ENCODE assay signal across 19 cellular contexts in the genomic region with DNA sequence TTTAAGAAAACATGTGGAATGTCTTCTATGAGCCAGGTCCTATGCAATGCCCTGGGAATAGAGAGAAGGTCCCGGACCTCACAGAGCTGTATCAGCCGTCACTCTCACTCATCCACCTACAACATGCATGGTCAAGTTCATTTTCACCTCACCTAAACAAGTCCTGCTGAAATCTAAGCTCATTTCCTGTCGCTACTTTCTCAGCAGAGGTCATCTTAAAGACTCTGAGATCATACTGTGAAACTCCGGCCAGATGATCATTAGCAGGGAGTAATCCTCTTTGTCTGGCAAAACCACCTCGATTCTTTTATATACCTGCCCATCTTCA.
DNase-seq lines count a peak whose midpoint lies in the region; ATAC-seq and TF ChIP-seq lines count a peak whose summit lies in the region.
"Had no signal": no experiment of that assay in that cellular context is flagged by ENCODE, and none has a peak within 500 bp of the region (broad histone marks: within the 10 kb centered on the region; RNA-seq: fewer than 3 reads in every experiment).

No MANE protein-coding gene starts in this region.

- in situ Hi-C loops in GM23248 (cut with MboI), result no loop called here

- H3K36me3 ChIP-seq in HUES64 (ENCODE audit: insufficient read depth, low read length), result no peaks in the 10 kb centered on the region
- no peaks in the 10 kb centered on the region for H3K36me3 ChIP-seq in RWPE2 (ENCODE audit: low read depth)
- H3K36me3 ChIP-seq in neural progenitor cell, result no peaks in the 10 kb centered on the region
- no peaks in the 10 kb centered on the region for H3K36me3 ChIP-seq in testis (ENCODE audit: low read depth, missing control alignments)
- no peaks in the 10 kb centered on the region for H3K36me3 ChIP-seq in GM23248 (ENCODE audit: low read depth)

- no peaks in the 10 kb centered on the region for H3K36me3 Mint-ChIP-seq in neural progenitor cell
- H3K36me3 Mint-ChIP-seq: CD4-positive, CD25-positive, alpha-beta regulatory T cell; T-cell had no signal

- H3K4me3 ChIP-seq in HUES64 (ENCODE audit: low read length) (no peak overlapping the region), RWPE2 (ENCODE audit: severe bottlenecking) (no peak overlapping the region), epithelial cell of esophagus (ENCODE audit: low read length) (no peak overlapping the region), neural progenitor cell (no peak overlapping the region), testis (no peak overlapping the region), GM23248 (no peak overlapping the region)
- H3K4me3 ChIP-seq: SK-N-MC had no signal

- DNase-seq in RWPE2 (ENCODE audit: low spot score) (no peak), epithelial cell of esophagus (ENCODE audit: low read depth) (peak; percentile 71), neural progenitor cell (ENCODE audit: low spot score) (no peak), testis (no peak), 8988T (no peak), GM23248 (no peak)
- no peak for DNase-seq in stimulated activated CD4-positive, alpha-beta T cell treated with anti-CD3 and anti-CD28 coated beads, Interleukin-12 subunit alpha, Interleukin-12 subunit beta, amount 100 ng/mL, for 4 hours
- DNase-seq: CD4-positive, CD25-positive, alpha-beta regulatory T cell; Kasumi-1; NCI-H1930; NCI-H2171; NCI-H446; NCI-H774; Right ventricle myocardium superior; T-cell had no signal

- H3K27me3 ChIP-seq in HUES64 (ENCODE audit: insufficient read depth, low read length) (no peaks in the 10 kb centered on the region), RWPE2 (ENCODE audit: insufficient read depth, poor library complexity, severe bottlenecking) (no peaks in the 10 kb centered on the region), neural progenitor cell (no peaks in the 10 kb centered on the region), testis (no peaks in the 10 kb centered on the region), GM23248 (replicated peaks; ENCODE audit: insufficient read depth) (peaks cover 5% of the 10 kb centered on the region; the same call in 1 of the 2 replicates)

- H3K27me3 Mint-ChIP-seq in neural progenitor cell (ENCODE audit: insufficient read depth, low read depth), result peaks cover 10% of the 10 kb centered on the region

- H3K27ac Mint-ChIP-seq in neural progenitor cell, result peak overlapping the region; percentile 37
- H3K27ac Mint-ChIP-seq: B cell; CD4-positive, CD25-positive, alpha-beta regulatory T cell; T-cell had no signal

- H3K27ac ChIP-seq in HUES64 (ENCODE audit: low read depth, low read length) (peak overlapping the region; percentile 65; the same call in 1 of the 2 replicates), RWPE2 (ENCODE audit: poor library complexity, severe bottlenecking) (no peak overlapping the region), neural progenitor cell (no peak overlapping the region), testis (no peak overlapping the region), GM23248 (no peak overlapping the region)
- H3K27ac ChIP-seq: SK-N-MC had no signal

- intact Hi-C loops in testis (cut with DNase I; ENCODE audit: low total_unique reads), result no loop called here

- peaks cover 37% of the 10 kb centered on the region for H3K4me1 Mint-ChIP-seq in neural progenitor cell
- H3K4me1 Mint-ChIP-seq: B cell; CD4-positive, CD25-positive, alpha-beta regulatory T cell; T-cell had no signal

- no peaks in the 10 kb centered on the region for H3K9me3 Mint-ChIP-seq in neural progenitor cell
- H3K9me3 Mint-ChIP-seq: CD4-positive, CD25-positive, alpha-beta regulatory T cell; T-cell had no signal

- no peak for TF ChIP-seq CTCF in RWPE2 (IDR thresholded peaks at IDR 0.05; ENCODE audit: poor library complexity, severe bottlenecking)
- no peak for TF ChIP-seq CTCF in epithelial cell of esophagus (IDR thresholded peaks at IDR 0.05; ENCODE audit: insufficient read depth, low read depth, low read length, missing control alignments)
- no peak for TF ChIP-seq CTCF in neural progenitor cell (IDR thresholded peaks at IDR 0.05)
- no peak for TF ChIP-seq CTCF in testis (IDR thresholded peaks at IDR 0.05)

- H3K9ac ChIP-seq in HUES64 (ENCODE audit: low read depth, low read length) (0 out of 2 replicates have a peak overlapping the region, but pooled peaks have one; percentile 33), neural progenitor cell (no peak overlapping the region), GM23248 (no peak overlapping the region)

- no peak for TF ChIP-seq POLR2A in testis (IDR thresholded peaks at IDR 0.05)

- no peak overlapping the region for H3K4me3 Mint-ChIP-seq in neural progenitor cell
- H3K4me3 Mint-ChIP-seq: B cell; CD4-positive, CD25-positive, alpha-beta regulatory T cell; T-cell had no signal

- H4K20me1 ChIP-seq in neural progenitor cell (ENCODE audit: low read depth) (no peaks in the 10 kb centered on the region), GM23248 (ENCODE audit: insufficient read depth) (no peaks in the 10 kb centered on the region)

- no peaks in the 10 kb centered on the region for H3K9me3 ChIP-seq in HUES64 (ENCODE audit: insufficient read depth, low read depth, low read length)
- no peaks in the 10 kb centered on the region for H3K9me3 ChIP-seq in RWPE2 (ENCODE audit: severe bottlenecking)
- no peaks in the 10 kb centered on the region for H3K9me3 ChIP-seq in neural progenitor cell (ENCODE audit: low read depth)
- no peaks in the 10 kb centered on the region for H3K9me3 ChIP-seq in testis
- H3K9me3 ChIP-seq in GM23248 (ENCODE audit: low read depth), result no peaks in the 10 kb centered on the region

- 36% methylated on average over 5 of the region's 5 CpGs for WGBS in HUES64
- 77 to 80% methylated on average over 5 of the region's 5 CpGs for WGBS in testis, 2 donors
- 29 to 36% methylated on average over 5 of the region's 5 CpGs for WGBS in GM23248 (ENCODE audit: low coverage in 1 of 2, low lambda C conversion rate in 2 of 2, missing lambda C conversion rate in 2 of 2), 2 experiments

- H3K79me2 ChIP-seq in neural progenitor cell (ENCODE audit: low read depth) (no peaks in the 10 kb centered on the region), GM23248 (ENCODE audit: insufficient read depth) (no peaks in the 10 kb centered on the region)

- peak; percentile 33; the same call in 1 of the 3 replicates for ATAC-seq in RWPE2 (ENCODE audit: low read depth)
- ATAC-seq: Panc1, T-cell had no signal

- H3K4me1 ChIP-seq in HUES64 (ENCODE audit: insufficient read depth, low read length) (peaks cover 38% of the 10 kb centered on the region), RWPE2 (ENCODE audit: insufficient read depth, poor library complexity, severe bottlenecking) (peaks cover 6% of the 10 kb centered on the region), neural progenitor cell (peaks cover 7% of the 10 kb centered on the region), testis (no peaks in the 10 kb centered on the region), GM23248 (ENCODE audit: insufficient read depth) (no peaks in the 10 kb centered on the region)

- H3K9me2 ChIP-seq in GM23248 (ENCODE audit: insufficient read depth), result no peaks in the 10 kb centered on the region

- H2AFZ ChIP-seq in neural progenitor cell (replicated peaks) (no peak overlapping the region), GM23248 (no peak overlapping the region)

- H3F3A ChIP-seq in neural progenitor cell (ENCODE audit: low read depth), result no peaks in the 10 kb centered on the region
- H3F3A ChIP-seq in GM23248 (ENCODE audit: insufficient read depth), result no peaks in the 10 kb centered on the region

- no peak overlapping the region for H3K4me2 ChIP-seq in neural progenitor cell
- no peak overlapping the region for H3K4me2 ChIP-seq in GM23248 (ENCODE audit: unreplicated experiment)
